Comparison of ENCODE assay signal across 9 cellular contexts in the genomic region with DNA sequence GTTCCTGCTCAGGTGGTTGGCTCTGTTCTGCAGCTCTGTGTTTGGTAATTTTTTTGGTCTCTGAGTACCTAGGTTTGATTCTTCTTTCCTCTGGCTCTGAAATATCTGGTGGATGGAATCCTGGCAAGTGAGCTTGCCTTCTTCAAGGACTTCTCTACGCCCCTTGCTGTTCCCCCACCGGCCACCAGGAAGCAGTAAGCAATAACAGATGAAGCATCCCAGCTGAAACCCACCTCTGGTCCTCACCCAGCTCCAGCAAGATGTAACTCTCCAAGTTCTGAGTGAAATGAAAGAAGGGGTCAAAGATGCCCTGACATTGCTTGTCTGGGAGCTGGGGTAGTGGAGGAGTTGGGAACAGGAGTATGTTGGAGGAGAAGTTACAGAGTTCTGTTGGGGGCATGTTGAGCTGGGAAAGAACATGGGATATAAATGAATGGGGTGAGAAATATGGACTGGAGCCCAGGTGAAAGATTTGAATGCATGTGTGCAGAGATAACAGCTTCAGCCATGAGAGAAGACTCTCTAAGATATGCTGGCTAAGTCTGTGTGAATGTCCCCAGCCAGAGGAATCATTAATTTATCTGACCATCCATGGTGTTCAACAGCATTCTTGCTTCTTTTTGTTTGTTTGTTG. TPM values are rescaled to one million over a fixed set of nuclear protein-coding genes. Genes with fewer than 3 reads are reported as not detected.
A peak's percentile ranks its signal among the peaks of the same experiment; 100 is the strongest.
DNase-seq lines count a peak whose midpoint lies in the region; ATAC-seq and TF ChIP-seq lines count a peak whose summit lies in the region.
"Had no signal": no experiment of that assay in that cellular context is flagged by ENCODE, and none has a peak within 500 bp of the region (broad histone marks: within the 10 kb centered on the region; RNA-seq: fewer than 3 reads in every experiment).

No MANE protein-coding gene starts in this region.

- DNase-seq in ELR (ENCODE audit: low read depth) (peak; percentile 46), LNCaP clone FGC (ENCODE audit: low read depth) (no peak), fibroblast of the conjunctiva (ENCODE audit: low read depth) (peak; percentile 3), H4 (ENCODE audit: low spot score) (no peak)
- DNase-seq in activated CD4-positive, alpha-beta T cell treated with anti-CD3 and anti-CD28 coated beads for 4 hours, result peak; percentile 5 to 9
- peak; percentile 29 for DNase-seq in stimulated activated CD4-positive, alpha-beta T cell treated with anti-CD3 and anti-CD28 coated beads, Interleukin-1b, Interleukin-23, amount 100 ng/mL, for 48 hours

- no peak overlapping the region for H3K4me3 ChIP-seq in LNCaP clone FGC (ENCODE audit: low read depth, low read length)

- peak; percentile 75 for TF ChIP-seq CTCF in LNCaP clone FGC (IDR thresholded peaks at IDR 0.05; ENCODE audit: control insufficient read depth, extremely low read depth, insufficient read depth)

- ATAC-seq in GM18498 (IDR thresholded peaks at IDR 0.05; ENCODE audit: unreplicated experiment), result no peak
- no peak for ATAC-seq in HG02885 (IDR thresholded peaks at IDR 0.05; ENCODE audit: poor library complexity, unreplicated experiment)

RNA-seq across cellular contexts. Expression of a gene that starts 51.3 kb away (rescaled TPM):
- total RNA-seq in H4 (2014; rRNA removed; shearing (Covaris generic)), result not detected in 2 replicates
- total RNA-seq: T-helper 1 cell treated with Interleukin-12 subunit alpha and Interleukin-12 subunit beta and Interleukin-4 antibody, amounts not matched to agents 30 ng/mL and 1 ng/mL, for 36 hours had no signal

Comparison
In these comparisons a context has a peak if more than half of its experiments do, and no peak if none do; other contexts are left out.
1. DNase-seq: peak in ELR (single experiment), activated CD4-positive, alpha-beta T cell treated with anti-CD3 and anti-CD28 coated beads for 4 hours (2 of 2), fibroblast of the conjunctiva (single experiment) and stimulated activated CD4-positive, alpha-beta T cell treated with anti-CD3 and anti-CD28 coated beads, Interleukin-1b, Interleukin-23, amount 100 ng/mL, for 48 hours (single experiment); none in LNCaP clone FGC (single experiment) and H4 (single experiment).